ENCODE assay signal across 8 cellular contexts in genomic region chr2:132670104-132670960, GRCh38. TPM values are rescaled to one million over a fixed set of nuclear protein-coding genes. Genes with fewer than 3 reads are reported as not detected.
A peak's percentile ranks its signal among the peaks of the same experiment; 100 is the strongest.
DNase-seq lines count a peak whose midpoint lies in the region; ATAC-seq and TF ChIP-seq lines count a peak whose summit lies in the region.

Gene LYPD1, minus strand, starts transcription at chr2:132670205. Its CDS starts 273 bp downstream, at chr2:132669932.

- H3K27ac ChIP-seq in spleen, result no peak within 1 kb of the TSS

- no peaks in the 10 kb centered on the region for H3K36me3 ChIP-seq in spleen

- ATAC-seq in HG03097 (IDR thresholded peaks at IDR 0.05; ENCODE audit: low FRiP score, unreplicated experiment) (no peak), HG02970 (IDR thresholded peaks at IDR 0.05; ENCODE audit: low FRiP score, unreplicated experiment) (no peak)

- whole genome bisulfite sequencing in spleen, 5 donors, result 2 to 6% (median 3%) methylated on average over 46 to 74 of the region's 74 CpGs

- intact Hi-C loops in spleen (cut with DNase I; ENCODE audit: low total_unique reads), result no loop called here

- peaks cover 8 to 32% (median 28%) of the 10 kb centered on the region in 6 donors for H3K4me1 ChIP-seq in spleen

- peak; percentile 4 for DNase-seq in NCI-H2107 (lab: John Stamatoyannopoulos, UW)
- no peak for DNase-seq in NCI-H2107 treated with DMSO at 0.1 percent for 48 hours (lab: John Stamatoyannopoulos, UW; ENCODE audit: unreplicated experiment)
- DNase-seq in astrocyte of the hippocampus (ENCODE audit: low read depth, low spot score), result peak; percentile 74
- DNase-seq in iris pigment epithelial cell (ENCODE audit: low read depth), result peak; percentile 24
- peak; percentile 74 for DNase-seq in spleen
- no peak for DNase-seq in NCI-H146 treated with DMSO at 0.1 percent for 48 hours (lab: John Stamatoyannopoulos, UW; ENCODE audit: unreplicated experiment)

- TF ChIP-seq CTCF in spleen (IDR thresholded peaks at IDR 0.05 in 8 of 11, conservative IDR thresholded peaks at IDR 0.05 in 3 of 11), result no peak

- H3K27me3 ChIP-seq in spleen (replicated peaks in 1 of 7), result peaks cover 3 to 69% (median 39%) of the 10 kb centered on the region in 7 donors

- peak within 1 kb of the TSS; percentile 5 to 63 (median 28) for H3K4me3 ChIP-seq in spleen

- no peaks in the 10 kb centered on the region for H3K9me3 ChIP-seq in spleen

- TF ChIP-seq POLR2A in spleen (IDR thresholded peaks at IDR 0.05), result no peak

RNA-seq across cellular contexts. Expression of gene LYPD1, which starts in this region (rescaled TPM):
- 1 to 10 TPM in 2 of 7 donors, under 1 TPM in 5; 0.34 to 4.3 (median 0.58) TPM for total RNA-seq in spleen
- polyA plus RNA-seq in spleen, result under 1 TPM; 0.10 to 0.36 (median 0.15) TPM

Comparison
In these comparisons a context has a peak if more than half of its experiments do, and no peak if none do; other contexts are left out.
1. DNase-seq: peak in NCI-H2107 (single experiment), astrocyte of the hippocampus (single experiment), iris pigment epithelial cell (single experiment) and spleen (single experiment); none in NCI-H2107 treated with DMSO at 0.1 percent for 48 hours (single experiment) and NCI-H146 treated with DMSO at 0.1 percent for 48 hours (single experiment).